9 cellular contexts compared by ENCODE assay signal in the genomic region with DNA sequence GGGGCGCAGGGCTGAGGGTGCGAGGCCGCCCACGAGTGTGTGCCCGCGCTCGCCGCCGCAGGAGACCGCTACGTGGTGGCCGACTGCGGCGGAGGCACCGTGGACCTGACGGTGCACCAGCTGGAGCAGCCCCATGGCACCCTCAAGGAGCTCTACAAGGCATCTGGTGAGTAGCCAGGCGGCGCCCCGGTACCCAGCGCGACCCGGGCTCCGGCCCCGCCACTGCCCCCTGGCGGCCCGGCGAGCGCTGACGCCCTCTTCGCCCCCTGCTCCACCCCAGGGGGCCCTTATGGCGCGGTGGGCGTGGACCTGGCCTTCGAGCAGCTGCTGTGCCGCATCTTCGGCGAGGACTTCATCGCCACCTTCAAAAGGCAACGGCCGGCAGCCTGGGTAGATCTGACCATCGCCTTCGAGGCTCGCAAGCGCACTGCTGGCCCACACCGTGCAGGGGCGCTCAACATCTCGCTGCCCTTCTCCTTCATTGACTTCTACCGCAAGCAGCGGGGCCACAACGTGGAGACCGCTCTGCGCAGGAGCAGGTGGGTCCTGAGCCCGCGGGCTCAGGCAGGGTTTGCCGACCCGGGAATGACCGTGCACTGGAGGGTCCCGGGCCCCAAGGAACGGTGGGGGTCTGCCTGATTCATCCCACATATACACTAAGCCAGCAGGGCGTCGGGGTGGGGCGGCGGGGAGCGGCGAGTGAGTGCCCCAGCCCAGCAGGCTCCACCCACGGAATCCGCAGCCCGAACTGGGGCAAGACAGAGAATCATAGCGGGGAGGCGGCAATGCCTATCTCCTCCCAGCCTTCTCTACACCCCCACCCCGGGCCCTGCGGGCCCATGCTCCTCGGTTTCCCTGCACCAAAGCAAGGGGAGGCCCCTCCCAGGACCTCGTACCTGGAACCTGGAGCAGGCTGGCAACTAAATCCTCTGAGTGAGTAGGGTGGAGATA. TPM values are rescaled to one million over a fixed set of nuclear protein-coding genes. Genes with fewer than 3 reads are reported as not detected.
DNase-seq lines count a peak whose midpoint lies in the region; ATAC-seq, FAIRE-seq and TF ChIP-seq lines count a peak whose summit lies in the region.
"Had no signal": no experiment of that assay in that cellular context is flagged by ENCODE, and none has a peak within 500 bp of the region (broad histone marks: within the 10 kb centered on the region; RNA-seq: fewer than 3 reads in every experiment).

No MANE protein-coding gene starts in this region.

- no peak overlapping the region for H3K4me3 Mint-ChIP-seq in MCF 10A (ENCODE audit: unreplicated experiment)

- TF ChIP-seq CTCF in MCF 10A (IDR thresholded peaks at IDR 0.05; ENCODE audit: unreplicated experiment) (peak; percentile 74), HepG2 (CRISPR knock-in tag; IDR thresholded peaks at IDR 0.05) (peak; percentile 96), tibial nerve (IDR thresholded peaks at IDR 0.05) (peak; percentile 44 to 76 (median 73))

- WGBS in HepG2 (ENCODE audit: low lambda C conversion rate): 40% methylated on average over 49 of the region's 74 CpGs
- 56 to 70% methylated on average over 28 to 55 of the region's 74 CpGs for WGBS in tibial nerve, 2 donors

- H3K36me3 ChIP-seq in HepG2 (replicated peaks in 1 of 2; ENCODE audit: control insufficient read depth in 1 of 2, insufficient read depth in 2 of 2, low read length in 2 of 2): peaks cover 5% of the 10 kb centered on the region in 2 experiments; a peak in 4 of 5 replicates
- peaks cover 0 to 65% (median 0%) of the 10 kb centered on the region in 3 donors for H3K36me3 ChIP-seq in tibial nerve

- H3K27ac Mint-ChIP-seq in MCF 10A (ENCODE audit: low read depth, unreplicated experiment): no peak overlapping the region

- peak overlapping the region; percentile 38; the same call in 1 of the 2 replicates for H3K9ac ChIP-seq in HepG2 (ENCODE audit: insufficient read depth, low read depth, low read length)

- DNase-seq in NCI-H2171 treated with DMSO at 0.1 percent for 48 hours (lab: John Stamatoyannopoulos, UW) (peak; percentile 14), NCI-H2171 (lab: John Stamatoyannopoulos, UW) (no peak), NCI-H526 treated with DMSO at 0.1 percent for 48 hours (lab: John Stamatoyannopoulos, UW) (peak; percentile 47), MCF 10A (ENCODE audit: unreplicated experiment) (no peak), HepG2 (ENCODE audit: low spot score) (peak; percentile 56), tibial nerve (ENCODE audit: low spot score in 2 of 2) (no peak), medulla oblongata (ENCODE audit: extremely low spot score) (no peak)

- no peaks in the 10 kb centered on the region for H3K4me1 Mint-ChIP-seq in MCF 10A (ENCODE audit: insufficient read depth, unreplicated experiment)

- no peaks in the 10 kb centered on the region for H4K20me1 ChIP-seq in HepG2 (ENCODE audit: insufficient read depth, low read length)

- H3K9me3 ChIP-seq in HepG2 (ENCODE audit: low read length) (no peaks in the 10 kb centered on the region), tibial nerve (no peaks in the 10 kb centered on the region)
- H3K9me3 ChIP-seq: neutrophil had no signal

- CTCF ChIA-PET in MCF 10A (lab: Yijun Ruan, JAX) (interaction anchor here (0.5 to 1.8 kb wide), 15 partner anchors 8 to 429 kb away, joined by 3 to 18 read pairs (median 5); partner anchors contain the start of gene ADISSP), HepG2 (lab: Yijun Ruan, JAX; ENCODE audit: low intra/inter-chr PET ratio, low total read pairs) (interaction anchor here (1.3 to 2.9 kb wide), 7 partner anchors 19 to 74 kb away, joined by 5 to 45 read pairs (median 9); partner anchors contain the start of genes ADISSP, AP5S1 and SPEF1)

- no peaks in the 10 kb centered on the region for H3K27me3 Mint-ChIP-seq in MCF 10A (ENCODE audit: insufficient read depth, unreplicated experiment)

- TF ChIP-seq RAD21 in HepG2 (CRISPR knock-in tag; IDR thresholded peaks at IDR 0.05): peak; percentile 95

- TF ChIP-seq EP300 in HepG2 (IDR thresholded peaks at IDR 0.05; ENCODE audit: low read depth in 2 of 2, low read length in 2 of 2) (no peak), HepG2 (CRISPR knock-in tag; IDR thresholded peaks at IDR 0.05; ENCODE audit: borderline replicate concordance) (no peak), tibial nerve (IDR thresholded peaks at IDR 0.05) (no peak)

- H3K36me3 Mint-ChIP-seq in MCF 10A (ENCODE audit: insufficient read depth, unreplicated experiment): peaks cover 7% of the 10 kb centered on the region

- POLR2A ChIA-PET in MCF 10A (lab: Yijun Ruan, JAX): interaction anchor here (0.9 kb wide), 1 partner anchor 541 kb away, joined by 3 read pairs; the partner anchor contains the start of gene ITPA
- POLR2A ChIA-PET in HepG2 (lab: Yijun Ruan, JAX): interaction anchor here (1.2 to 2.8 kb wide), 3 partner anchors 10 to 19 kb away, joined by 4 to 13 read pairs (median 11); partner anchors contain the start of gene ADISSP

- ATAC-seq in HepG2: peak; percentile 81
- no peak for ATAC-seq in HG02678 (IDR thresholded peaks at IDR 0.05; ENCODE audit: unreplicated experiment)

- TF ChIP-seq POLR2A in HepG2 (IDR thresholded peaks at IDR 0.05; ENCODE audit: insufficient read depth in 1 of 2, low read depth in 2 of 2, low read length in 2 of 2) (peak in 1 of 2 experiments; percentile 27; a peak in 1 of 4 replicates), tibial nerve (IDR thresholded peaks at IDR 0.05) (no peak)

- H3K27me3 ChIP-seq in HepG2 (ENCODE audit: control insufficient read depth in 1 of 2, insufficient read depth in 2 of 2, low read length in 2 of 2) (peaks cover 6 to 36% of the 10 kb centered on the region in 2 experiments; a peak in 4 of 5 replicates), tibial nerve (peaks cover 0 to 14% of the 10 kb centered on the region in 2 donors)

- BruUV-seq in MCF 10A (replicated peaks; lab: Mats Ljungman, UMichigan): no TSS peak
- no TSS peak for BruUV-seq in HepG2 (replicated peaks; lab: Mats Ljungman, UMichigan)

- in situ Hi-C loops in HepG2 (cut with HindIII; ENCODE audit: extremely low pct_ligation_motif_present, low pct_unique_long_range_greater_than_20kb): no loop called here

- peak overlapping the region; percentile 86 for H3K4me2 ChIP-seq in HepG2 (ENCODE audit: low read depth, low read length)

- H3K4me3 ChIP-seq in HepG2 (replicated peaks in 1 of 3; ENCODE audit: insufficient read depth in 1 of 3, low read depth in 2 of 3, low read length in 3 of 3): peak overlapping the region; percentile 25 to 73 (median 42); a peak in 5 of 6 replicates
- H3K4me3 ChIP-seq in tibial nerve: peak overlapping the region in 1 of 4 donors; percentile 27

- H3K79me2 ChIP-seq in HepG2 (ENCODE audit: insufficient read depth, low read length): no peaks in the 10 kb centered on the region

- intact Hi-C loops in MCF 10A (cut with micrococcal nuclease): loop anchor here (2.0 kb wide), 1 partner anchor 33 kb away; no protein-coding TSS in a partner anchor
- intact Hi-C loops in HepG2 (cut with micrococcal nuclease; ENCODE audit: unreplicated experiment): loop anchor here (1.0 kb wide), 2 partner anchors 34 to 74 kb away; no protein-coding TSS in a partner anchor

- no peak for FAIRE-seq in HepG2 (lab: Jason Lieb, UNC)

- H3K4me1 ChIP-seq in HepG2 (ENCODE audit: insufficient read depth, low read length): peaks cover 43% of the 10 kb centered on the region
- peaks cover 0 to 54% (median 5%) of the 10 kb centered on the region in 4 donors for H3K4me1 ChIP-seq in tibial nerve

- H3K9me3 Mint-ChIP-seq in MCF 10A (ENCODE audit: unreplicated experiment): no peaks in the 10 kb centered on the region

- no peak overlapping the region for H2AFZ ChIP-seq in HepG2 (ENCODE audit: low read length)

- H3K27ac ChIP-seq in HepG2 (ENCODE audit: extremely low read length, insufficient read depth, low read length) (no peak overlapping the region), tibial nerve (no peak overlapping the region)
- H3K27ac ChIP-seq: neutrophil had no signal

RNA-seq across cellular contexts. Expression of gene HSPA12B, which starts 17.5 kb away (rescaled TPM):
- not detected in 2 replicates for total RNA-seq in MCF 10A (2022)
- total RNA-seq in HepG2 (2016; rRNA removed; fragmentation: Illumina TruSeq; extraction: Trizol): not detected in 2 replicates
- not detected in 2 replicates for total RNA-seq in HepG2 (2016; cell fraction: cytosol; rRNA removed; fragmentation: Illumina TruSeq; extraction: Trizol; ENCODE audit: low read depth)
- total RNA-seq in HepG2 (2016; cell fraction: insoluble cytoplasmic fraction; rRNA removed; fragmentation: Illumina TruSeq; extraction: Trizol): not detected in 2 replicates
- not detected in 2 replicates for total RNA-seq in HepG2 (2016; cell fraction: membrane; rRNA removed; fragmentation: Illumina TruSeq; extraction: Trizol)
- total RNA-seq in HepG2 (2016; cell fraction: nucleus; rRNA removed; fragmentation: Illumina TruSeq; extraction: Trizol): not detected in 2 replicates
- polyA plus RNA-seq in HepG2 (2011; rRNA removed): 0.01 TPM in 2 replicates
- 0.03 and 0.04 TPM in 2 replicates for polyA plus RNA-seq in HepG2 (2011; cell fraction: cytosol; rRNA removed)
- polyA plus RNA-seq in HepG2 (2011; cell fraction: nucleus; rRNA removed): 0.14 and 0.17 TPM in 2 replicates
- polyA plus RNA-seq in HepG2 (2012): 0.90 and 1.9 TPM in 2 replicates
- not detected in 2 replicates for polyA plus RNA-seq in HepG2 (2016; cell fraction: cytosol; fragmentation: Illumina TruSeq; extraction: Trizol; ENCODE audit: low read depth)
- not detected in 2 replicates for polyA plus RNA-seq in HepG2 (2016; cell fraction: insoluble cytoplasmic fraction; fragmentation: Illumina TruSeq; extraction: Trizol; ENCODE audit: low read depth)
- not detected in 2 replicates for polyA plus RNA-seq in HepG2 (2016; cell fraction: membrane; fragmentation: Illumina TruSeq; extraction: Trizol; ENCODE audit: low read depth)
- not detected in 2 replicates for polyA plus RNA-seq in HepG2 (2016; cell fraction: nucleus; fragmentation: Illumina TruSeq; extraction: Trizol; ENCODE audit: insufficient read depth, low read depth)
- 0.10 TPM in 1 of 2 replicates, not detected in the other for polyA minus RNA-seq in HepG2 (2011; rRNA and poly(A)+ RNA removed; ENCODE audit: low replicate concordance)
- polyA minus RNA-seq in HepG2 (2011; cell fraction: cytosol; rRNA and poly(A)+ RNA removed): not detected in 2 replicates
- 0.13 TPM in 1 of 2 replicates, not detected in the other for polyA minus RNA-seq in HepG2 (2011; cell fraction: nucleus; rRNA and poly(A)+ RNA removed)
- total RNA-seq in tibial nerve: 10 to 100 TPM; 12.7 to 30.9 (median 18.7) TPM

RNA-seq across cellular contexts. Expression of gene ADISSP, which starts 17.6 kb away (rescaled TPM):
- total RNA-seq in MCF 10A (2022) (37.8 and 58.8 TPM in 2 replicates), HepG2 (2016; rRNA removed; fragmentation: Illumina TruSeq; extraction: Trizol) (70.0 and 90.6 TPM in 2 replicates), tibial nerve (10 to 100 TPM; 14.4 to 32.4 (median 22.2) TPM)
- total RNA-seq in HepG2 (2016; cell fraction: cytosol; rRNA removed; fragmentation: Illumina TruSeq; extraction: Trizol; ENCODE audit: low read depth): 120 and 149 TPM in 2 replicates
- 67.4 and 89.2 TPM in 2 replicates for total RNA-seq in HepG2 (2016; cell fraction: insoluble cytoplasmic fraction; rRNA removed; fragmentation: Illumina TruSeq; extraction: Trizol)
- 165 and 207 TPM in 2 replicates for total RNA-seq in HepG2 (2016; cell fraction: membrane; rRNA removed; fragmentation: Illumina TruSeq; extraction: Trizol)
- 43.5 and 46.5 TPM in 2 replicates for total RNA-seq in HepG2 (2016; cell fraction: nucleus; rRNA removed; fragmentation: Illumina TruSeq; extraction: Trizol)
- polyA plus RNA-seq in HepG2 (2011; rRNA removed): 38.3 and 51.7 TPM in 2 replicates
- 41.7 and 67.3 TPM in 2 replicates for polyA plus RNA-seq in HepG2 (2011; cell fraction: cytosol; rRNA removed)
- 36.2 and 38.2 TPM in 2 replicates for polyA plus RNA-seq in HepG2 (2011; cell fraction: nucleus; rRNA removed)
- 37.4 and 38.4 TPM in 2 replicates for polyA plus RNA-seq in HepG2 (2012)
- polyA plus RNA-seq in HepG2 (2016; cell fraction: cytosol; fragmentation: Illumina TruSeq; extraction: Trizol; ENCODE audit: low read depth): 210 and 248 TPM in 2 replicates
- polyA plus RNA-seq in HepG2 (2016; cell fraction: insoluble cytoplasmic fraction; fragmentation: Illumina TruSeq; extraction: Trizol; ENCODE audit: low read depth): 96.6 and 129 TPM in 2 replicates
- 249 and 277 TPM in 2 replicates for polyA plus RNA-seq in HepG2 (2016; cell fraction: membrane; fragmentation: Illumina TruSeq; extraction: Trizol; ENCODE audit: low read depth)
- polyA plus RNA-seq in HepG2 (2016; cell fraction: nucleus; fragmentation: Illumina TruSeq; extraction: Trizol; ENCODE audit: insufficient read depth, low read depth): 90.0 and 101 TPM in 2 replicates
- polyA minus RNA-seq in HepG2 (2011; rRNA and poly(A)+ RNA removed; ENCODE audit: low replicate concordance): 32.0 and 63.5 TPM in 2 replicates
- 30.2 and 38.4 TPM in 2 replicates for polyA minus RNA-seq in HepG2 (2011; cell fraction: cytosol; rRNA and poly(A)+ RNA removed)
- polyA minus RNA-seq in HepG2 (2011; cell fraction: nucleus; rRNA and poly(A)+ RNA removed): 15.2 and 15.3 TPM in 2 replicates

RNA-seq across cellular contexts. Expression of gene SPEF1, which starts 31.3 kb away (rescaled TPM):
- total RNA-seq in MCF 10A (2022) (0.32 TPM in 1 of 2 replicates, not detected in the other), HepG2 (2016; rRNA removed; fragmentation: Illumina TruSeq; extraction: Trizol) (0.27 and 0.32 TPM in 2 replicates), tibial nerve (1 to 10 TPM in 2 of 4 donors, not detected in 2; 1.1 to 1.8 TPM)
- total RNA-seq in HepG2 (2016; cell fraction: cytosol; rRNA removed; fragmentation: Illumina TruSeq; extraction: Trizol; ENCODE audit: low read depth): not detected in 2 replicates
- 0.15 and 0.22 TPM in 2 replicates for total RNA-seq in HepG2 (2016; cell fraction: insoluble cytoplasmic fraction; rRNA removed; fragmentation: Illumina TruSeq; extraction: Trizol)
- 0.17 and 0.22 TPM in 2 replicates for total RNA-seq in HepG2 (2016; cell fraction: membrane; rRNA removed; fragmentation: Illumina TruSeq; extraction: Trizol)
- total RNA-seq in HepG2 (2016; cell fraction: nucleus; rRNA removed; fragmentation: Illumina TruSeq; extraction: Trizol): 0.40 TPM in 1 of 2 replicates, not detected in the other
- polyA plus RNA-seq in HepG2 (2011; rRNA removed): 0.05 and 0.11 TPM in 2 replicates
- polyA plus RNA-seq in HepG2 (2011; cell fraction: cytosol; rRNA removed): 0.08 TPM in 1 of 2 replicates, not detected in the other
- 0.45 and 0.84 TPM in 2 replicates for polyA plus RNA-seq in HepG2 (2011; cell fraction: nucleus; rRNA removed)
- 0.11 TPM in 1 of 2 replicates, not detected in the other for polyA plus RNA-seq in HepG2 (2012)
- 0.17 and 0.22 TPM in 2 replicates for polyA plus RNA-seq in HepG2 (2016; cell fraction: cytosol; fragmentation: Illumina TruSeq; extraction: Trizol; ENCODE audit: low read depth)
- 0.24 and 0.25 TPM in 2 replicates for polyA plus RNA-seq in HepG2 (2016; cell fraction: insoluble cytoplasmic fraction; fragmentation: Illumina TruSeq; extraction: Trizol; ENCODE audit: low read depth)
- 0.20 and 0.42 TPM in 2 replicates for polyA plus RNA-seq in HepG2 (2016; cell fraction: membrane; fragmentation: Illumina TruSeq; extraction: Trizol; ENCODE audit: low read depth)
- polyA plus RNA-seq in HepG2 (2016; cell fraction: nucleus; fragmentation: Illumina TruSeq; extraction: Trizol; ENCODE audit: insufficient read depth, low read depth): 0.29 TPM in 1 of 2 replicates, not detected in the other
- polyA minus RNA-seq in HepG2 (2011; rRNA and poly(A)+ RNA removed; ENCODE audit: low replicate concordance): 0.08 and 0.14 TPM in 2 replicates
- polyA minus RNA-seq in HepG2 (2011; cell fraction: cytosol; rRNA and poly(A)+ RNA removed): not detected in 2 replicates
- 0.64 TPM in 1 of 2 replicates, not detected in the other for polyA minus RNA-seq in HepG2 (2011; cell fraction: nucleus; rRNA and poly(A)+ RNA removed)

RNA-seq across cellular contexts. Expression of gene CENPB, which starts 36.6 kb away (rescaled TPM):
- total RNA-seq in MCF 10A (2022): 51.5 and 54.8 TPM in 2 replicates
- 42.9 and 54.5 TPM in 2 replicates for total RNA-seq in HepG2 (2016; rRNA removed; fragmentation: Illumina TruSeq; extraction: Trizol)
- total RNA-seq in HepG2 (2016; cell fraction: cytosol; rRNA removed; fragmentation: Illumina TruSeq; extraction: Trizol; ENCODE audit: low read depth): 12.7 and 12.9 TPM in 2 replicates
- total RNA-seq in HepG2 (2016; cell fraction: insoluble cytoplasmic fraction; rRNA removed; fragmentation: Illumina TruSeq; extraction: Trizol): 42.6 and 53.4 TPM in 2 replicates
- 44.1 and 47.1 TPM in 2 replicates for total RNA-seq in HepG2 (2016; cell fraction: membrane; rRNA removed; fragmentation: Illumina TruSeq; extraction: Trizol)
- total RNA-seq in HepG2 (2016; cell fraction: nucleus; rRNA removed; fragmentation: Illumina TruSeq; extraction: Trizol): 22.9 and 28.9 TPM in 2 replicates
- 10.4 and 15.6 TPM in 2 replicates for polyA plus RNA-seq in HepG2 (2011; rRNA removed)
- polyA plus RNA-seq in HepG2 (2011; cell fraction: cytosol; rRNA removed): 13.3 and 14.8 TPM in 2 replicates
- polyA plus RNA-seq in HepG2 (2011; cell fraction: nucleus; rRNA removed): 19.0 and 20.4 TPM in 2 replicates
- polyA plus RNA-seq in HepG2 (2012): 20.0 and 24.1 TPM in 2 replicates
- polyA plus RNA-seq in HepG2 (2016; cell fraction: cytosol; fragmentation: Illumina TruSeq; extraction: Trizol; ENCODE audit: low read depth): 11.2 and 11.4 TPM in 2 replicates
- 37.8 and 42.0 TPM in 2 replicates for polyA plus RNA-seq in HepG2 (2016; cell fraction: insoluble cytoplasmic fraction; fragmentation: Illumina TruSeq; extraction: Trizol; ENCODE audit: low read depth)
- 28.4 and 33.6 TPM in 2 replicates for polyA plus RNA-seq in HepG2 (2016; cell fraction: membrane; fragmentation: Illumina TruSeq; extraction: Trizol; ENCODE audit: low read depth)
- polyA plus RNA-seq in HepG2 (2016; cell fraction: nucleus; fragmentation: Illumina TruSeq; extraction: Trizol; ENCODE audit: insufficient read depth, low read depth): 36.6 and 38.3 TPM in 2 replicates
- 40.5 and 51.2 TPM in 2 replicates for polyA minus RNA-seq in HepG2 (2011; rRNA and poly(A)+ RNA removed; ENCODE audit: low replicate concordance)
- polyA minus RNA-seq in HepG2 (2011; cell fraction: cytosol; rRNA and poly(A)+ RNA removed): 17.9 and 18.5 TPM in 2 replicates
- 16.0 and 16.7 TPM in 2 replicates for polyA minus RNA-seq in HepG2 (2011; cell fraction: nucleus; rRNA and poly(A)+ RNA removed)
- total RNA-seq in tibial nerve: 100 to 1,000 TPM in 2 of 4 donors, 10 to 100 TPM in 2; 72.8 to 109 (median 100) TPM

RNA-seq across cellular contexts. Expression of gene SIGLEC1, which starts 37.6 kb away (rescaled TPM):
- not detected in 2 replicates for total RNA-seq in MCF 10A (2022)
- total RNA-seq in HepG2 (2016; rRNA removed; fragmentation: Illumina TruSeq; extraction: Trizol): not detected in 2 replicates
- not detected in 2 replicates for total RNA-seq in HepG2 (2016; cell fraction: cytosol; rRNA removed; fragmentation: Illumina TruSeq; extraction: Trizol; ENCODE audit: low read depth)
- total RNA-seq in HepG2 (2016; cell fraction: insoluble cytoplasmic fraction; rRNA removed; fragmentation: Illumina TruSeq; extraction: Trizol): not detected in 2 replicates
- total RNA-seq in HepG2 (2016; cell fraction: membrane; rRNA removed; fragmentation: Illumina TruSeq; extraction: Trizol): not detected in 2 replicates
- total RNA-seq in HepG2 (2016; cell fraction: nucleus; rRNA removed; fragmentation: Illumina TruSeq; extraction: Trizol): not detected in 2 replicates
- polyA plus RNA-seq in HepG2 (2011; rRNA removed): 0.01 TPM in 1 of 2 replicates, not detected in the other
- not detected in 2 replicates for polyA plus RNA-seq in HepG2 (2011; cell fraction: cytosol; rRNA removed)
- 0.03 and 0.10 TPM in 2 replicates for polyA plus RNA-seq in HepG2 (2011; cell fraction: nucleus; rRNA removed)
- 0.01 TPM in 1 of 2 replicates, not detected in the other for polyA plus RNA-seq in HepG2 (2012)
- not detected in 2 replicates for polyA plus RNA-seq in HepG2 (2016; cell fraction: cytosol; fragmentation: Illumina TruSeq; extraction: Trizol; ENCODE audit: low read depth)
- not detected in 2 replicates for polyA plus RNA-seq in HepG2 (2016; cell fraction: insoluble cytoplasmic fraction; fragmentation: Illumina TruSeq; extraction: Trizol; ENCODE audit: low read depth)
- polyA plus RNA-seq in HepG2 (2016; cell fraction: membrane; fragmentation: Illumina TruSeq; extraction: Trizol; ENCODE audit: low read depth): not detected in 2 replicates
- polyA plus RNA-seq in HepG2 (2016; cell fraction: nucleus; fragmentation: Illumina TruSeq; extraction: Trizol; ENCODE audit: insufficient read depth, low read depth): not detected in 2 replicates
- polyA minus RNA-seq in HepG2 (2011; rRNA and poly(A)+ RNA removed; ENCODE audit: low replicate concordance): 0.05 TPM in 1 of 2 replicates, not detected in the other
- not detected in 2 replicates for polyA minus RNA-seq in HepG2 (2011; cell fraction: cytosol; rRNA and poly(A)+ RNA removed)
- polyA minus RNA-seq in HepG2 (2011; cell fraction: nucleus; rRNA and poly(A)+ RNA removed): under 0.01 TPM in 1 of 2 replicates, not detected in the other
- total RNA-seq in tibial nerve: 10 to 100 TPM in 3 of 4 donors, 1 to 10 TPM in 1; 5.2 to 33.9 (median 13.1) TPM

Comparison
In these comparisons a context has a peak if more than half of its experiments do, and no peak if none do; other contexts are left out.
1. DNase-seq: peak in NCI-H2171 treated with DMSO at 0.1 percent for 48 hours (single experiment), NCI-H526 treated with DMSO at 0.1 percent for 48 hours (single experiment) and HepG2 (single experiment); none in NCI-H2171 (single experiment), MCF 10A (single experiment), tibial nerve (0 of 2) and medulla oblongata (single experiment).
2. RNA of gene HSPA12B, which starts 17.5 kb away (total RNA-seq): 12.7 to 30.9 TPM in tibial nerve; not detected in MCF 10A and not detected in HepG2; every median in the first group is over 10 times any median in the second.
3. Peak in every context shown above with its lines, with median percentiles within 50 percentile points of each other: CTCF ChIP-seq.